Comparison of ENCODE assay signal across 1 cellular context in the genomic region with DNA sequence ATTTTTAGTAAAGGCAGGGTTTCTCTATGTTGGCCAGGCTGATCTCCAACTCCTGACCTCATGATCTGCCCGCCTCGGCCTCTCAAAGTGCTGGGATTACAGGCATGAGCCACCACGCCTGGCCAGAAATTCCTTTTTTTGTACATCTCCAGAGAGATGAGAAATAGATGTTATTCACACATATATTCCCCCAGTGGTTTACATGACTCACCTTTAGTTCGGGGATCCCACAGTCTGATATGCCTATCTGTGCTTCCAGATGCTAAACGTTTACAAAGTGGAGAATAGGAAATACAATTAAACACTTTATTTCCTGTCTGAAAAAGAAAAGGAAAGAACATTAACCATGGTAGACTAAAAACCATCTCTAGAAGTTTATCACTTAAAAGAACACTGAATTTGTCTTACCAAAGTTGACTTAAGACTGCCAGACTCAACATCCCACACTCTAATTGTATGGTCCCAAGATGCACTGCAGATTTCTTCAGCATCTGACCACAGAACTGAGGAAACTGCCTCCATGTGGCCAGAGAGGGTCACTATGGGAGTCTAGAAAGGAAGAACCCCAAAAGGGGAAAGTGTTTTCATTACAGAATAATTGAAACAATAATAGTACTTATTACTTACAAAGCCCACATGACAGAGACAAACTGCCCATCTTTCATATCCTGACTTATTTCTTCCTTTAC.
TF ChIP-seq lines count a peak whose summit lies in the region.

No MANE protein-coding gene starts in this region.

TF ChIP-seq in K562, 482 proteins besides CTCF, POLR2A, EP300 and RAD21:
- 0 out of 2 replicates have a peak, but pooled peaks have one; percentile 24 for TF ChIP-seq LCOR (CRISPR knock-in tag; IDR thresholded peaks at IDR 0.05)
- TF ChIP-seq ZNF311 (CRISPR knock-in tag; IDR thresholded peaks at IDR 0.05) = no peak
- TF ChIP-seq, protein P1, sequence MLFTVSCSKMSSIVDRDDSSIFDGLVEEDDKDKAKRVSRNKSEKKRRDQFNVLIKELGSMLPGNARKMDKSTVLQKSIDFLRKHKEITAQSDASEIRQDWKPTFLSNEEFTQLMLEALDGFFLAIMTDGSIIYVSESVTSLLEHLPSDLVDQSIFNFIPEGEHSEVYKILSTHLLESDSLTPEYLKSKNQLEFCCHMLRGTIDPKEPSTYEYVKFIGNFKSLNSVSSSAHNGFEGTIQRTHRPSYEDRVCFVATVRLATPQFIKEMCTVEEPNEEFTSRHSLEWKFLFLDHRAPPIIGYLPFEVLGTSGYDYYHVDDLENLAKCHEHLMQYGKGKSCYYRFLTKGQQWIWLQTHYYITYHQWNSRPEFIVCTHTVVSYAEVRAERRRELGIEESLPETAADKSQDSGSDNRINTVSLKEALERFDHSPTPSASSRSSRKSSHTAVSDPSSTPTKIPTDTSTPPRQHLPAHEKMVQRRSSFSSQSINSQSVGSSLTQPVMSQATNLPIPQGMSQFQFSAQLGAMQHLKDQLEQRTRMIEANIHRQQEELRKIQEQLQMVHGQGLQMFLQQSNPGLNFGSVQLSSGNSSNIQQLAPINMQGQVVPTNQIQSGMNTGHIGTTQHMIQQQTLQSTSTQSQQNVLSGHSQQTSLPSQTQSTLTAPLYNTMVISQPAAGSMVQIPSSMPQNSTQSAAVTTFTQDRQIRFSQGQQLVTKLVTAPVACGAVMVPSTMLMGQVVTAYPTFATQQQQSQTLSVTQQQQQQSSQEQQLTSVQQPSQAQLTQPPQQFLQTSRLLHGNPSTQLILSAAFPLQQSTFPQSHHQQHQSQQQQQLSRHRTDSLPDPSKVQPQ (CRISPR knock-in tag; IDR thresholded peaks at IDR 0.05; ENCODE audit: borderline replicate concordance) = no peak
- TF ChIP-seq, protein P2, sequence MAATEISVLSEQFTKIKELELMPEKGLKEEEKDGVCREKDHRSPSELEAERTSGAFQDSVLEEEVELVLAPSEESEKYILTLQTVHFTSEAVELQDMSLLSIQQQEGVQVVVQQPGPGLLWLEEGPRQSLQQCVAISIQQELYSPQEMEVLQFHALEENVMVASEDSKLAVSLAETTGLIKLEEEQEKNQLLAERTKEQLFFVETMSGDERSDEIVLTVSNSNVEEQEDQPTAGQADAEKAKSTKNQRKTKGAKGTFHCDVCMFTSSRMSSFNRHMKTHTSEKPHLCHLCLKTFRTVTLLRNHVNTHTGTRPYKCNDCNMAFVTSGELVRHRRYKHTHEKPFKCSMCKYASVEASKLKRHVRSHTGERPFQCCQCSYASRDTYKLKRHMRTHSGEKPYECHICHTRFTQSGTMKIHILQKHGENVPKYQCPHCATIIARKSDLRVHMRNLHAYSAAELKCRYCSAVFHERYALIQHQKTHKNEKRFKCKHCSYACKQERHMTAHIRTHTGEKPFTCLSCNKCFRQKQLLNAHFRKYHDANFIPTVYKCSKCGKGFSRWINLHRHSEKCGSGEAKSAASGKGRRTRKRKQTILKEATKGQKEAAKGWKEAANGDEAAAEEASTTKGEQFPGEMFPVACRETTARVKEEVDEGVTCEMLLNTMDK (IDR thresholded peaks at IDR 0.05; ENCODE audit: borderline replicate concordance, insufficient read depth, low read depth, low read length, poor library complexity, severe bottlenecking) = peak; percentile 16
- peak; percentile 54 for TF ChIP-seq TCF3 (CRISPR knock-in tag; IDR thresholded peaks at IDR 0.05)
- TF ChIP-seq, protein P3, sequence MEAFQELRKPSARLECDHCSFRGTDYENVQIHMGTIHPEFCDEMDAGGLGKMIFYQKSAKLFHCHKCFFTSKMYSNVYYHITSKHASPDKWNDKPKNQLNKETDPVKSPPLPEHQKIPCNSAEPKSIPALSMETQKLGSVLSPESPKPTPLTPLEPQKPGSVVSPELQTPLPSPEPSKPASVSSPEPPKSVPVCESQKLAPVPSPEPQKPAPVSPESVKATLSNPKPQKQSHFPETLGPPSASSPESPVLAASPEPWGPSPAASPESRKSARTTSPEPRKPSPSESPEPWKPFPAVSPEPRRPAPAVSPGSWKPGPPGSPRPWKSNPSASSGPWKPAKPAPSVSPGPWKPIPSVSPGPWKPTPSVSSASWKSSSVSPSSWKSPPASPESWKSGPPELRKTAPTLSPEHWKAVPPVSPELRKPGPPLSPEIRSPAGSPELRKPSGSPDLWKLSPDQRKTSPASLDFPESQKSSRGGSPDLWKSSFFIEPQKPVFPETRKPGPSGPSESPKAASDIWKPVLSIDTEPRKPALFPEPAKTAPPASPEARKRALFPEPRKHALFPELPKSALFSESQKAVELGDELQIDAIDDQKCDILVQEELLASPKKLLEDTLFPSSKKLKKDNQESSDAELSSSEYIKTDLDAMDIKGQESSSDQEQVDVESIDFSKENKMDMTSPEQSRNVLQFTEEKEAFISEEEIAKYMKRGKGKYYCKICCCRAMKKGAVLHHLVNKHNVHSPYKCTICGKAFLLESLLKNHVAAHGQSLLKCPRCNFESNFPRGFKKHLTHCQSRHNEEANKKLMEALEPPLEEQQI (IDR thresholded peaks at IDR 0.05) = no peak
- peak; percentile 84 for TF ChIP-seq FOSL1 (tag; conservative IDR thresholded peaks at IDR 0.05)
- TF ChIP-seq ZNF224 (CRISPR knock-in tag; IDR thresholded peaks at IDR 0.05) = no peak
- 0 out of 2 replicates have a peak, but pooled peaks have one; percentile 48 for TF ChIP-seq ZNF143 (CRISPR knock-in tag; IDR thresholded peaks at IDR 0.05)
- TF ChIP-seq ARID1B (IDR thresholded peaks at IDR 0.05) = peak; percentile 37
